In the genomic region with DNA sequence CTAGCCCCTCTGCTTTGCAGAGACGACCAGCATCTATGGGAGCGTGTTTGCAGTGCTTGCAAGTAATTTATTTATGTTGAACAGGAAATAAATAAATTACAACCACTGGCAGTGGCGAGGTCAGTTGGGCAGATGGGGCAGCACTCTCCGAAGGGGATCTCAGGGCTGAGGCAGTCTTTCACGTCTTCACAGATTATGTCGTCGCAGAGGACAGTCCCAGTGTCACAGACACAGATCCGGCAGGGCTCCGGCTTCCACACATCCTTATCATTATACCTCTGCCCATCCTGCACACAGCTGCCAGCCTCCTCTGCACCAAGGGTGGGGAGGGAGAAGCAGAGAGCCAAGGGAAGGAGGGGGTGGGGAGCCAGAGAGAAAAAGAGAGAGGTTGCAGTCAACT, we compare ENCODE assay signal across 21 cellular contexts. TPM values are rescaled to one million over a fixed set of nuclear protein-coding genes. Genes with fewer than 3 reads are reported as not detected.
"Had no signal": no experiment of that assay in that cellular context is flagged by ENCODE, and none has a peak within 500 bp of the region (broad histone marks: within the 10 kb centered on the region; RNA-seq: fewer than 3 reads in every experiment).

No MANE protein-coding gene starts in this region.

- DNase-seq: KBM-7, MG63, NCI-H1092 treated with DMSO at 0.1 percent for 48 hours, NCI-H1436, NCI-H187, NCI-H2029, NCI-H2081 treated with DMSO at 0.1 percent for 48 hours, NCI-H2171, NCI-H226, NCI-H446, NCI-H510A, NCI-H524 treated with DMSO at 0.1 percent for 48 hours, NCI-H69, NCI-H774, Right ventricle myocardium superior, RPMI8226, SIG-M5 had no signal

- H3K27ac ChIP-seq: SJSA1, SK-N-MC had no signal

- H3K4me3 ChIP-seq: MG63, SJSA1, SK-N-MC had no signal

- H3K36me3 ChIP-seq: MG63, SJSA1 had no signal

- H3K9me3 ChIP-seq: MG63 had no signal

RNA-seq across cellular contexts. Expression of gene COL2A1, which starts 4.5 kb away (rescaled TPM):
- total RNA-seq: HT-29, LHCN-M2, Right ventricle myocardium superior, SJSA1 had no signal
